26 cellular contexts compared by ENCODE assay signal in the genomic region with DNA sequence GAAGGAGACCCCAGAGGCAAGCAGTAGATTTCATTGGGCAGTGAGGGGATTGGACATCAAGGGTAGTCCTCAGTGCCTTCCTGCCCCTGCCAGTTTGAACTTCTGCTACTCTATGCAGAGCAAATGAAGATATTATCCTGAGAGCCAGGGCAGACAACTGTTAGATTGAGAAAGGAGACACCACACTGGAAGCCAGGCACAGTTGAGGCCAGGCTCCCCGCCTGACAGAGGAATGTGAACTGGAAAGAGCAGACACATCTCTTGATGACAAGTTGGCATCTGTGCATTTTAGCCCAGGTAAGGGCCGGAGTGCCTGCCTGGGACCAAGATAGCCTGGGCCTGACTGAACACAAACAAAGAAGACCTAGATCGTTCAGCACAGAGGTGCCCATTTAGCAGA. TPM values are rescaled to one million over a fixed set of nuclear protein-coding genes. Genes with fewer than 3 reads are reported as not detected.
"Had no signal": no experiment of that assay in that cellular context is flagged by ENCODE, and none has a peak within 500 bp of the region (broad histone marks: within the 10 kb centered on the region; RNA-seq: fewer than 3 reads in every experiment).

No MANE protein-coding gene starts in this region.

- H3K9me3 ChIP-seq: ascending aorta had no signal

- H3K27ac ChIP-seq: ascending aorta, VCaP had no signal

- H3K27me3 ChIP-seq: ascending aorta had no signal

- ATAC-seq: activated CD8-positive, alpha-beta T cell treated with anti-CD3 and anti-CD28 coated beads for 36 hours; activated T-cell treated with anti-CD3 and anti-CD28 coated beads, Interleukin-2, amount 50 U/mL, for 72 hours; activated T-helper 17 cell treated with anti-CD3 and anti-CD28 coated beads, Interleukin-2, amount 50 U/mL, for 72 hours; Panc1; SK-N-SH treated with all-trans-retinoic acid at 6 μM for 48 hours had no signal

- DNase-seq: activated B cell treated with CpG ODN at 0.5 μM for 24 hours; activated CD4-positive, alpha-beta T cell treated with anti-CD3 and anti-CD28 coated beads for 4 hours; activated CD4-positive, CD25-positive, alpha-beta regulatory T cell treated with anti-CD3 and anti-CD28 coated beads, Interleukin-2, amount 50 U/mL, for 72 hours; activated CD8-positive, alpha-beta T cell treated with anti-CD3 and anti-CD28 coated beads for 36 hours; activated effector memory CD4-positive, alpha-beta T cell treated with anti-CD3 and anti-CD28 coated beads, Interleukin-2, amount 50 U/mL, for 16 hours; activated naive CD4-positive, alpha-beta T cell; activated naive CD4-positive, alpha-beta T cell treated with anti-CD3 and anti-CD28 coated beads, Interleukin-2, amount 50 U/mL, for 16 hours; activated naive CD8-positive, alpha-beta T cell treated with anti-CD3 and anti-CD28 coated beads for 36 hours; activated T-cell treated with anti-CD3 and anti-CD28 coated beads, Interleukin-2, amount 50 U/mL, for 1 hour; activated T-cell treated with anti-CD3 and anti-CD28 coated beads, Interleukin-2, amount 50 U/mL, for 72 hours; amygdala; NCI-H1092 treated with DMSO at 0.1 percent for 48 hours; NCI-H1417 treated with DMSO at 0.1 percent for 48 hours; NCI-H187 treated with DMSO at 0.1 percent for 48 hours; NCI-H2081; NCI-H226; NCI-H524 treated with DMSO at 0.1 percent for 48 hours; SIG-M5; T-helper 1 cell; T-helper 2 cell; T-helper 9 cell had no signal

- H3K4me1 ChIP-seq: ascending aorta had no signal

- H3K4me3 ChIP-seq: ascending aorta had no signal

RNA-seq across cellular contexts. Expression of a gene that starts 16.0 kb away (rescaled TPM):
- total RNA-seq: ascending aorta had no signal

RNA-seq across cellular contexts. Expression of a gene that starts 22.2 kb away (rescaled TPM):
- total RNA-seq: activated T-helper 17 cell treated with anti-CD3 and anti-CD28 coated beads, Interleukin-2, amount 50 U/mL, for 72 hours; ascending aorta had no signal
